Comparison of ENCODE assay signal across 9 cellular contexts in genomic region chr12:96208346-96208745, GRCh38. TPM values are rescaled to one million over a fixed set of nuclear protein-coding genes. Genes with fewer than 3 reads are reported as not detected.
A peak's percentile ranks its signal among the peaks of the same experiment; 100 is the strongest.
DNase-seq lines count a peak whose midpoint lies in the region; ATAC-seq, FAIRE-seq and TF ChIP-seq lines count a peak whose summit lies in the region.
"Had no signal": no experiment of that assay in that cellular context is flagged by ENCODE, and none has a peak within 500 bp of the region (broad histone marks: within the 10 kb centered on the region; RNA-seq: fewer than 3 reads in every experiment).

No MANE protein-coding gene starts in this region.

- H3K27ac ChIP-seq in CD8-positive, alpha-beta T cell (ENCODE audit: low read depth, low read length), result no peak overlapping the region
- H3K27ac ChIP-seq in MM.1S (ENCODE audit: low read length) (peak overlapping the region; percentile 15; the same call in 1 of the 2 replicates), osteoblast (ENCODE audit: low read depth, low read length) (peak overlapping the region; percentile 83), trophoblast cell (ENCODE audit: low read depth, low read length) (no peak overlapping the region)

- no peaks in the 10 kb centered on the region for H3K9me2 ChIP-seq in MM.1S (replicated peaks; ENCODE audit: insufficient read depth, low read length)

- peaks cover 100% of the 10 kb centered on the region for H3K79me2 ChIP-seq in MM.1S (ENCODE audit: low read length)
- H3K79me2 ChIP-seq in osteoblast (ENCODE audit: insufficient read depth, low read length), result peaks cover 98% of the 10 kb centered on the region
- H3K79me2 ChIP-seq in trophoblast cell (ENCODE audit: control insufficient read depth, insufficient read depth, low read length, poor library complexity), result no peaks in the 10 kb centered on the region

- no peaks in the 10 kb centered on the region for H3K79me1 ChIP-seq in trophoblast cell (ENCODE audit: low read length)

- H4K12ac ChIP-seq in trophoblast cell (ENCODE audit: low read depth, low read length), result no peak overlapping the region

- H2AFZ ChIP-seq in MM.1S (ENCODE audit: low read length), result no peak overlapping the region
- H2AFZ ChIP-seq in osteoblast (ENCODE audit: low read length), result no peak overlapping the region
- H2AFZ ChIP-seq in trophoblast cell (ENCODE audit: insufficient read depth, low read length, poor library complexity), result no peak overlapping the region

- peaks cover 15% of the 10 kb centered on the region for H4K20me1 ChIP-seq in MM.1S (ENCODE audit: insufficient read depth, low read length)
- H4K20me1 ChIP-seq in osteoblast (ENCODE audit: insufficient read depth, low read length), result peaks cover 9% of the 10 kb centered on the region

- H3K27me3 ChIP-seq in CD8-positive, alpha-beta T cell (ENCODE audit: insufficient read depth, low read length), result no peaks in the 10 kb centered on the region
- H3K27me3 ChIP-seq in MM.1S (replicated peaks; ENCODE audit: insufficient read depth, low read length) (no peaks in the 10 kb centered on the region), osteoblast (ENCODE audit: insufficient read depth, low read length) (no peaks in the 10 kb centered on the region), trophoblast cell (ENCODE audit: insufficient read depth, low read length) (no peaks in the 10 kb centered on the region)

- no peak for FAIRE-seq in D721Med (lab: Jason Lieb, UNC)
- FAIRE-seq: endometrium had no signal

- peak overlapping the region; percentile 30 for H3K4me3 Mint-ChIP-seq in CD8-positive, alpha-beta T cell
- H3K4me3 Mint-ChIP-seq in endothelial cell (ENCODE audit: unreplicated experiment), result peak overlapping the region; percentile 84

- CTCF ChIA-PET in CD8-positive, alpha-beta T cell (lab: Charles Lee), result interaction anchor here (1.3 to 14.3 kb wide), 4 partner anchors 22 to 309 kb away, joined by 4 to 221 read pairs (median 67); no protein-coding TSS in a partner anchor

- H4K91ac ChIP-seq in trophoblast cell (ENCODE audit: low read depth, low read length), result no peak overlapping the region

- no CpG with 5 or more reads among the region's 2 CpGs for WGBS in trophoblast cell (ENCODE audit: extremely low coverage, insufficient coverage, insufficient read length)

- no peaks in the 10 kb centered on the region for H3K9me3 Mint-ChIP-seq in CD8-positive, alpha-beta T cell
- no peaks in the 10 kb centered on the region for H3K9me3 Mint-ChIP-seq in endothelial cell (ENCODE audit: unreplicated experiment)

- H3K36me3 ChIP-seq in CD8-positive, alpha-beta T cell (ENCODE audit: insufficient read depth, low read length), result no peaks in the 10 kb centered on the region
- H3K36me3 ChIP-seq in MM.1S (replicated peaks; ENCODE audit: insufficient read depth, low read length), result no peaks in the 10 kb centered on the region; the same call in 1 of the 2 replicates
- H3K36me3 ChIP-seq in osteoblast (ENCODE audit: insufficient read depth, low read length), result peaks cover 4% of the 10 kb centered on the region
- H3K36me3 ChIP-seq in trophoblast cell (ENCODE audit: control insufficient read depth in 1 of 2, insufficient read depth in 2 of 2, low read length in 2 of 2), result peaks cover 0 to 2% of the 10 kb centered on the region in 2 experiments

- no peak for ATAC-seq in CD8-positive, alpha-beta T cell

- intact Hi-C loops in CD8-positive, alpha-beta T cell (cut with DNase I, micrococcal nuclease), result no loop called here

- H3K27ac Mint-ChIP-seq in CD8-positive, alpha-beta T cell, result no peak overlapping the region
- peak overlapping the region; percentile 98 for H3K27ac Mint-ChIP-seq in endothelial cell (ENCODE audit: unreplicated experiment)

- no peak for TF ChIP-seq CTCF in CD8-positive, alpha-beta T cell (IDR thresholded peaks at IDR 0.05)
- TF ChIP-seq CTCF in MM.1S (IDR thresholded peaks at IDR 0.05; ENCODE audit: low read length) (no peak), endothelial cell (IDR thresholded peaks at IDR 0.05; ENCODE audit: unreplicated experiment) (no peak), osteoblast (IDR thresholded peaks at IDR 0.05; ENCODE audit: extremely low read depth, low read depth, low read length) (no peak), D721Med (IDR thresholded peaks at IDR 0.05; ENCODE audit: insufficient read depth, missing control alignments) (no peak)

- POLR2A ChIA-PET in CD8-positive, alpha-beta T cell (lab: Charles Lee), result no interaction called here

- no peak overlapping the region for H3K4ac ChIP-seq in trophoblast cell (ENCODE audit: low read depth, low read length)

- no peak overlapping the region for H3K4me3 ChIP-seq in CD8-positive, alpha-beta T cell (ENCODE audit: low read depth, low read length)
- no peak overlapping the region for H3K4me3 ChIP-seq in MM.1S (ENCODE audit: low read length)
- no peak overlapping the region for H3K4me3 ChIP-seq in osteoblast (ENCODE audit: insufficient read depth, low read length)
- H3K4me3 ChIP-seq in trophoblast cell (ENCODE audit: low read depth, low read length), result no peak overlapping the region

- no peak overlapping the region for H2BK12ac ChIP-seq in trophoblast cell (ENCODE audit: low read length)

- peaks cover 82% of the 10 kb centered on the region for H3K4me1 ChIP-seq in CD8-positive, alpha-beta T cell (ENCODE audit: insufficient read depth, low read length)
- H3K4me1 ChIP-seq in MM.1S (ENCODE audit: low read length) (peaks cover 63% of the 10 kb centered on the region), osteoblast (ENCODE audit: insufficient read depth, low read length) (peaks cover 36% of the 10 kb centered on the region), trophoblast cell (ENCODE audit: control insufficient read depth in 1 of 2, insufficient read depth in 2 of 2, low read length in 2 of 2) (no peaks in the 10 kb centered on the region)

- no peaks in the 10 kb centered on the region for H3K36me3 Mint-ChIP-seq in CD8-positive, alpha-beta T cell
- peaks cover 61% of the 10 kb centered on the region for H3K36me3 Mint-ChIP-seq in endothelial cell (ENCODE audit: low read depth, unreplicated experiment)

- DNase-seq in CD8-positive, alpha-beta T cell, result no peak
- DNase-seq in MM.1S, result no peak
- DNase-seq in endothelial cell (ENCODE audit: low spot score), result no peak
- DNase-seq in osteoblast (ENCODE audit: insufficient read length, low spot score, missing footprints), result peak; percentile 93
- no peak for DNase-seq in D721Med (ENCODE audit: insufficient read length, low spot score)
- no peak for DNase-seq in trophoblast cell
- DNase-seq in NCI-H2227 treated with DMSO at 0.1 percent for 48 hours (lab: John Stamatoyannopoulos, UW), result no peak
- DNase-seq in LoVo (ENCODE audit: low spot score), result no peak

- peak overlapping the region; percentile 25; the same call in 1 of the 2 replicates for H3K4me2 ChIP-seq in MM.1S (ENCODE audit: low read depth, low read length)
- H3K4me2 ChIP-seq in osteoblast (ENCODE audit: insufficient read depth, low read length), result peak overlapping the region; percentile 58
- H3K4me2 ChIP-seq in trophoblast cell (ENCODE audit: low read length), result no peak overlapping the region

- no peak overlapping the region for H3K14ac ChIP-seq in trophoblast cell (ENCODE audit: low read length)

- H3K9ac ChIP-seq in MM.1S (ENCODE audit: low read length), result no peak overlapping the region
- no peak overlapping the region for H3K9ac ChIP-seq in trophoblast cell (ENCODE audit: low read length)

- no peaks in the 10 kb centered on the region for H3K9me3 ChIP-seq in CD8-positive, alpha-beta T cell (ENCODE audit: low read length)
- no peaks in the 10 kb centered on the region for H3K9me3 ChIP-seq in MM.1S (replicated peaks; ENCODE audit: insufficient read depth, low read length)
- peaks cover 2% of the 10 kb centered on the region for H3K9me3 ChIP-seq in osteoblast (ENCODE audit: low read depth, low read length)
- peaks cover 3% of the 10 kb centered on the region for H3K9me3 ChIP-seq in trophoblast cell (ENCODE audit: insufficient read depth, low read depth, low read length)

- H3K4me1 Mint-ChIP-seq in CD8-positive, alpha-beta T cell (ENCODE audit: low read depth), result peaks cover 90% of the 10 kb centered on the region
- H3K4me1 Mint-ChIP-seq in endothelial cell (ENCODE audit: unreplicated experiment), result peaks cover 95% of the 10 kb centered on the region

- H3K18ac ChIP-seq in trophoblast cell (ENCODE audit: low read length), result no peak overlapping the region

- peaks cover 25% of the 10 kb centered on the region for H3F3A ChIP-seq in MM.1S (ENCODE audit: insufficient read depth, low read length)

- H2AK5ac ChIP-seq in trophoblast cell (ENCODE audit: low read length), result no peak overlapping the region

- no peak overlapping the region for H3K23ac ChIP-seq in trophoblast cell (ENCODE audit: low read length)

- H4K8ac ChIP-seq in trophoblast cell (ENCODE audit: low read depth, low read length), result no peak overlapping the region

- H2BK5ac ChIP-seq in trophoblast cell (ENCODE audit: low read depth, low read length, poor library complexity), result no peak overlapping the region

- no peak overlapping the region for H2BK120ac ChIP-seq in trophoblast cell (ENCODE audit: insufficient read depth, low read length, poor library complexity)

- H3K27me3 Mint-ChIP-seq in CD8-positive, alpha-beta T cell (ENCODE audit: low read depth), result no peaks in the 10 kb centered on the region
- H3K27me3 Mint-ChIP-seq in endothelial cell (ENCODE audit: unreplicated experiment), result peaks cover 31% of the 10 kb centered on the region

RNA-seq across cellular contexts. Expression of gene ELK3, which starts 14.2 kb away (rescaled TPM):
- total RNA-seq in CD8-positive, alpha-beta T cell, result 10 to 100 TPM; 11.2 to 11.6 TPM
- total RNA-seq in endothelial cell (ENCODE audit: unreplicated experiment) (294 TPM), osteoblast (27.5 and 30.1 TPM in 2 replicates)
- polyA plus RNA-seq in trophoblast cell (2013), result 35.5 and 36.8 TPM in 2 replicates

Comparison
In these comparisons a context has a peak if more than half of its experiments do, and no peak if none do; other contexts are left out.
1. H3K27ac ChIP-seq: peak in MM.1S (single experiment) and osteoblast (single experiment); none in CD8-positive, alpha-beta T cell (single experiment) and trophoblast cell (single experiment).